Comparison of ENCODE assay signal across 26 cellular contexts in the genomic region with DNA sequence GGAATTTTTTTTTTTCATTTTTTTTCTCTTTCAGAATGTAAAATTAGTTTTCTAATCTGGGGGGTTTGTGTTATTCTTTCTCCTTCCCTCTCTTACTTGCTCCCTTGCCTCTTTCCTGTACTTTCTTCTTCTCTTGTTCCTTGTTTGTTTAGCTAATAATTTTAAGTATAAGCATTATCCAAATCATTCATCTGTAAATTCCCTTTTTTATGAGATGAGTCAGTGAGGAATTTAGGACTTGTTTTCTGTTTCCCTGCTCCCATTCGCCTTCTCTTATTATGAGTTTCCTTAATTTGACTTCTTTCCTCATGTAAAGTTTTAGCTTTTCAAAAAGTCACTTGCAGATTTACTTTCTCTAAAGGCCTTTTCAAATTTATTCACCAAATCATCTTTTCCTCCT.
"Had no signal": no experiment of that assay in that cellular context is flagged by ENCODE, and none has a peak within 500 bp of the region (broad histone marks: within the 10 kb centered on the region; RNA-seq: fewer than 3 reads in every experiment).

No MANE protein-coding gene starts in this region.

- H3K27me3 ChIP-seq: pancreas, stomach, testis, thyroid gland, transverse colon, upper lobe of left lung, vagina had no signal

- H3K36me3 ChIP-seq: left ventricle myocardium inferior, pancreas, prostate gland, stomach, thyroid gland, transverse colon, upper lobe of left lung, vagina had no signal

- H3K27ac ChIP-seq: left ventricle myocardium inferior, pancreas, prostate gland, skin epidermis, stomach, testis, thyroid gland, transverse colon, upper lobe of left lung, vagina had no signal

- FAIRE-seq: pancreas had no signal

- DNase-seq: islet precursor cell; left ventricle myocardium inferior; mesendoderm; naive B cell; nucleus accumbens; pancreas; posterior cingulate gyrus; retina; right cardiac atrium; stimulated activated CD4-positive, alpha-beta T cell treated with anti-CD3 and anti-CD28 coated beads, Interleukin-12 subunit alpha, Interleukin-12 subunit beta, amount 100 ng/mL, for 4 hours; stimulated activated CD4-positive, alpha-beta T cell treated with anti-CD3 and anti-CD28 coated beads, Interleukin-15, amount 100 ng/mL, for 24 hours; stimulated activated CD4-positive, alpha-beta T cell treated with anti-CD3 and anti-CD28 coated beads, Interleukin-2, amount 100 ng/mL, for 24 hours; stimulated activated CD4-positive, alpha-beta T cell treated with anti-CD3 and anti-CD28 coated beads, Interleukin-4, amount 100 ng/mL, for 1 hour; stimulated activated naive B cell treated with anti-CD40 and anti-IgM and Interleukin-4, amounts not matched to agents 10 μg/mL and 1 μg/mL and 100 μg/mL, for 72 hours; stimulated activated naive CD8-positive, alpha-beta T cell treated with anti-CD3 and anti-CD28 coated beads, Interleukin-15, Interleukin-2, amounts not matched to agents 100 U/mL and 50 U/mL, for 24 hours; stomach; testis; thyroid gland; transverse colon had no signal

- H3K4me1 ChIP-seq: left ventricle myocardium inferior, pancreas, prostate gland, stomach, thyroid gland, transverse colon, upper lobe of left lung, vagina had no signal

- H3K9me3 ChIP-seq: left ventricle myocardium inferior, pancreas, prostate gland, stomach, testis, thyroid gland, transverse colon, upper lobe of left lung, vagina had no signal

- H3K4me3 ChIP-seq: left ventricle myocardium inferior, lung, pancreas, prostate gland, skin epidermis, stomach, testis, thyroid gland, transverse colon, upper lobe of left lung, vagina had no signal

- ATAC-seq: natural killer cell treated with Interleukin-12 subunit alpha and Interleukin-12 subunit beta and Interleukin-15 and Interleukin-18, amount 100 ng/mL, for 72 hours; pancreas; right cardiac atrium; sciatic nerve; stimulated activated naive B cell treated with anti-CD40 and anti-IgM and Interleukin-4, amounts not matched to agents 10 μg/mL and 1 μg/mL and 100 μg/mL, for 72 hours; stimulated activated naive CD8-positive, alpha-beta T cell treated with anti-CD3 and anti-CD28 coated beads, Interleukin-15, Interleukin-2, amounts not matched to agents 100 U/mL and 50 U/mL, for 24 hours had no signal
